In genomic region chr21:46180778-46181391, GRCh38 we compare ENCODE assay signal across 22 cellular contexts. TPM values are rescaled to one million over a fixed set of nuclear protein-coding genes. Genes with fewer than 3 reads are reported as not detected.
DNase-seq lines count a peak whose midpoint lies in the region; ATAC-seq and TF ChIP-seq lines count a peak whose summit lies in the region.
"Had no signal": no experiment of that assay in that cellular context is flagged by ENCODE, and none has a peak within 500 bp of the region (broad histone marks: within the 10 kb centered on the region; RNA-seq: fewer than 3 reads in every experiment).

No MANE protein-coding gene starts in this region.

- peaks cover 0 to 12% of the 10 kb centered on the region in 2 donors for H3K27me3 Mint-ChIP-seq in natural killer cell treated with Interleukin-12 subunit alpha and Interleukin-12 subunit beta and Interleukin-15 and Interleukin-18, amount 100 ng/mL, for 72 hours
- peaks cover 0 to 2% of the 10 kb centered on the region in 2 donors for H3K27me3 Mint-ChIP-seq in natural killer cell (ENCODE audit: low read depth in 2 of 2)
- no peaks in the 10 kb centered on the region for H3K27me3 Mint-ChIP-seq in stimulated activated memory B cell treated with anti-CD40 and anti-IgM and Interleukin-4, amounts not matched to agents 10 μg/mL and 1 μg/mL and 100 μg/mL, for 72 hours
- H3K27me3 Mint-ChIP-seq: activated B cell treated with CpG ODN at 0.5 μM for 24 hours; stimulated activated naive B cell treated with anti-CD40 and anti-IgM and Interleukin-4, amounts not matched to agents 10 μg/mL and 1 μg/mL and 100 μg/mL, for 72 hours had no signal

- WGBS in aorta, 2 donors: 89 to 94% methylated on average over 26 of the region's 26 CpGs

- DNase-seq in natural killer cell treated with Interleukin-12 subunit alpha and Interleukin-12 subunit beta and Interleukin-15 and Interleukin-18, amount 100 ng/mL, for 72 hours (ENCODE audit: low spot score): peak; percentile 61
- DNase-seq in natural killer cell (no peak), NT2/D1 (ENCODE audit: low read depth, low spot score) (no peak), islet precursor cell (peak; percentile 52), aorta (peak; percentile 48 to 73), medulla oblongata (ENCODE audit: extremely low spot score) (no peak), NCI-H446 treated with DMSO at 0.1 percent for 48 hours (lab: John Stamatoyannopoulos, UW) (no peak)
- DNase-seq: activated B cell treated with CpG ODN at 0.5 μM for 24 hours; activated CD4-positive, alpha-beta T cell treated with anti-CD3 and anti-CD28 coated beads, Interleukin-2, amount 50 U/mL, for 4 hours; amygdala; hippocampal formation; NCI-H1092; NCI-H1694; NCI-H446; NCI-H82; stimulated activated naive B cell treated with anti-CD40 and anti-IgM and Interleukin-4, amounts not matched to agents 10 μg/mL and 1 μg/mL and 100 μg/mL, for 72 hours had no signal

- H3K4me3 ChIP-seq in NT2/D1 (ENCODE audit: insufficient read length, low read depth) (no peak overlapping the region), aorta (ENCODE audit: low read length in 2 of 2) (no peak overlapping the region)
- H3K4me3 ChIP-seq: BLaER1, prostate gland, SJSA1 had no signal

- no peak overlapping the region for H3K27ac ChIP-seq in aorta (ENCODE audit: low read depth in 1 of 2, low read length in 2 of 2)
- H3K27ac ChIP-seq: BLaER1, SJSA1 had no signal

- H3K9me3 ChIP-seq in NT2/D1 (ENCODE audit: insufficient read depth, low read length) (no peaks in the 10 kb centered on the region), aorta (ENCODE audit: control insufficient read depth, low read length) (no peaks in the 10 kb centered on the region)
- H3K9me3 ChIP-seq: prostate gland, SJSA1 had no signal

- intact Hi-C loops in natural killer cell (cut with micrococcal nuclease): loop anchor here (5.0 kb wide), 1 partner anchor 39 kb away; no protein-coding TSS in a partner anchor
- intact Hi-C loops in aorta (cut with DNase I): loop anchor here in 1 of 2 donors (5.0 kb wide), 1 partner anchor 141 kb away; the partner anchor contains the start of genes C21orf58 and PCNT

- peaks cover 4% of the 10 kb centered on the region for H3K36me3 Mint-ChIP-seq in natural killer cell treated with Interleukin-12 subunit alpha and Interleukin-12 subunit beta and Interleukin-15 and Interleukin-18, amount 100 ng/mL, for 72 hours
- H3K36me3 Mint-ChIP-seq in natural killer cell: no peaks in the 10 kb centered on the region
- no peaks in the 10 kb centered on the region for H3K36me3 Mint-ChIP-seq in stimulated activated memory B cell treated with anti-CD40 and anti-IgM and Interleukin-4, amounts not matched to agents 10 μg/mL and 1 μg/mL and 100 μg/mL, for 72 hours

- TF ChIP-seq CTCF in natural killer cell (IDR thresholded peaks at IDR 0.05): no peak

- H3K27ac Mint-ChIP-seq in natural killer cell treated with Interleukin-12 subunit alpha and Interleukin-12 subunit beta and Interleukin-15 and Interleukin-18, amount 100 ng/mL, for 72 hours: no peak overlapping the region
- no peak overlapping the region for H3K27ac Mint-ChIP-seq in natural killer cell
- H3K27ac Mint-ChIP-seq in stimulated activated memory B cell treated with anti-CD40 and anti-IgM and Interleukin-4, amounts not matched to agents 10 μg/mL and 1 μg/mL and 100 μg/mL, for 72 hours: no peak overlapping the region
- H3K27ac Mint-ChIP-seq: activated B cell treated with CpG ODN at 0.5 μM for 24 hours; activated naive CD4-positive, alpha-beta T cell treated with anti-CD3 and anti-CD28 coated beads, Interleukin-2, amount 50 U/mL, for 72 hours; activated T-helper 17 cell treated with anti-CD3 and anti-CD28 coated beads, Interleukin-2, amount 50 U/mL, for 72 hours; stimulated activated naive B cell treated with anti-CD40 and anti-IgM and Interleukin-4, amounts not matched to agents 10 μg/mL and 1 μg/mL and 100 μg/mL, for 72 hours had no signal

- ATAC-seq in natural killer cell treated with Interleukin-12 subunit alpha and Interleukin-12 subunit beta and Interleukin-15 and Interleukin-18, amount 100 ng/mL, for 72 hours: peak in 1 of 2 donors; percentile 55
- ATAC-seq in natural killer cell: no peak
- ATAC-seq in aorta (ENCODE audit: low FRiP score): no peak
- no peak for ATAC-seq in stimulated activated memory B cell treated with anti-CD40 and anti-IgM and Interleukin-4, amounts not matched to agents 10 μg/mL and 1 μg/mL and 100 μg/mL, for 72 hours
- ATAC-seq: activated naive CD4-positive, alpha-beta T cell treated with anti-CD3 and anti-CD28 coated beads, Interleukin-2, amount 50 U/mL, for 72 hours; activated T-helper 17 cell treated with anti-CD3 and anti-CD28 coated beads, Interleukin-2, amount 50 U/mL, for 72 hours; stimulated activated naive B cell treated with anti-CD40 and anti-IgM and Interleukin-4, amounts not matched to agents 10 μg/mL and 1 μg/mL and 100 μg/mL, for 72 hours had no signal

- H3K4me3 Mint-ChIP-seq in natural killer cell treated with Interleukin-12 subunit alpha and Interleukin-12 subunit beta and Interleukin-15 and Interleukin-18, amount 100 ng/mL, for 72 hours: no peak overlapping the region
- H3K4me3 Mint-ChIP-seq in natural killer cell: no peak overlapping the region
- H3K4me3 Mint-ChIP-seq in stimulated activated memory B cell treated with anti-CD40 and anti-IgM and Interleukin-4, amounts not matched to agents 10 μg/mL and 1 μg/mL and 100 μg/mL, for 72 hours: no peak overlapping the region
- H3K4me3 Mint-ChIP-seq: activated B cell treated with CpG ODN at 0.5 μM for 24 hours; activated T-helper 17 cell treated with anti-CD3 and anti-CD28 coated beads, Interleukin-2, amount 50 U/mL, for 72 hours; stimulated activated naive B cell treated with anti-CD40 and anti-IgM and Interleukin-4, amounts not matched to agents 10 μg/mL and 1 μg/mL and 100 μg/mL, for 72 hours had no signal

- H3K9ac ChIP-seq in NT2/D1 (ENCODE audit: insufficient read length, low read depth): peak overlapping the region; percentile 11
- H3K9ac ChIP-seq: BLaER1 had no signal

- no peaks in the 10 kb centered on the region for H3K9me3 Mint-ChIP-seq in natural killer cell treated with Interleukin-12 subunit alpha and Interleukin-12 subunit beta and Interleukin-15 and Interleukin-18, amount 100 ng/mL, for 72 hours
- H3K9me3 Mint-ChIP-seq in natural killer cell: peaks cover 0 to 2% of the 10 kb centered on the region in 2 donors
- H3K9me3 Mint-ChIP-seq in stimulated activated memory B cell treated with anti-CD40 and anti-IgM and Interleukin-4, amounts not matched to agents 10 μg/mL and 1 μg/mL and 100 μg/mL, for 72 hours: peaks cover 10% of the 10 kb centered on the region

- peaks cover 29% of the 10 kb centered on the region for H3K4me1 ChIP-seq in NT2/D1 (ENCODE audit: insufficient read depth, insufficient read length)
- no peaks in the 10 kb centered on the region for H3K4me1 ChIP-seq in aorta (ENCODE audit: control insufficient read depth in 1 of 2, insufficient read depth in 2 of 2, low read length in 2 of 2)
- H3K4me1 ChIP-seq: prostate gland had no signal

- peaks cover 0 to 3% of the 10 kb centered on the region in 2 donors for H3K4me1 Mint-ChIP-seq in natural killer cell treated with Interleukin-12 subunit alpha and Interleukin-12 subunit beta and Interleukin-15 and Interleukin-18, amount 100 ng/mL, for 72 hours (ENCODE audit: low read depth in 2 of 2)
- no peaks in the 10 kb centered on the region for H3K4me1 Mint-ChIP-seq in natural killer cell
- H3K4me1 Mint-ChIP-seq in stimulated activated memory B cell treated with anti-CD40 and anti-IgM and Interleukin-4, amounts not matched to agents 10 μg/mL and 1 μg/mL and 100 μg/mL, for 72 hours: peaks cover 6% of the 10 kb centered on the region
- H3K4me1 Mint-ChIP-seq: activated T-helper 17 cell treated with anti-CD3 and anti-CD28 coated beads, Interleukin-2, amount 50 U/mL, for 72 hours had no signal

- H3K27me3 ChIP-seq in NT2/D1 (ENCODE audit: insufficient read depth, insufficient read length) (no peaks in the 10 kb centered on the region), aorta (ENCODE audit: control insufficient read depth in 1 of 2, insufficient read depth in 2 of 2, low read length in 1 of 2) (no peaks in the 10 kb centered on the region)
- H3K27me3 ChIP-seq: SJSA1 had no signal

- H3K36me3 ChIP-seq in NT2/D1 (ENCODE audit: insufficient read depth, insufficient read length, low read length) (peaks cover 19% of the 10 kb centered on the region), aorta (ENCODE audit: control insufficient read depth in 1 of 2, insufficient read depth in 2 of 2, low read length in 1 of 2) (no peaks in the 10 kb centered on the region)
- H3K36me3 ChIP-seq: BLaER1, prostate gland, SJSA1 had no signal

RNA-seq across cellular contexts. Expression of gene SPATC1L, which starts 3.4 kb away (rescaled TPM):
- total RNA-seq in natural killer cell treated with Interleukin-12 subunit alpha and Interleukin-12 subunit beta and Interleukin-15 and Interleukin-18, amount 100 ng/mL, for 72 hours: 1 to 10 TPM in 1 of 2 donors, not detected in 1; 5.0 TPM
- total RNA-seq in natural killer cell (1 to 10 TPM in 2 of 3 donors, under 1 TPM in 1; 0.18 to 4.0 (median 2.7) TPM), aorta (10 to 100 TPM in 1 of 2 donors, 1 to 10 TPM in 1; 5.2 to 12.4 TPM)
- 10 to 100 TPM in 1 of 2 donors, 1 to 10 TPM in 1; 2.4 to 47.9 TPM for polyA plus RNA-seq in aorta

RNA-seq across cellular contexts. Expression of gene FTCD, which starts 25.5 kb away (rescaled TPM):
- not detected for total RNA-seq in natural killer cell treated with Interleukin-12 subunit alpha and Interleukin-12 subunit beta and Interleukin-15 and Interleukin-18, amount 100 ng/mL, for 72 hours
- total RNA-seq in natural killer cell (under 1 TPM in 1 of 3 donors, not detected in 2; 0.34 TPM), aorta (1 to 10 TPM; 1.1 to 2.6 TPM)
- polyA plus RNA-seq in aorta: 1 to 10 TPM in 1 of 2 donors, under 1 TPM in 1; 0.50 to 8.7 TPM
- total RNA-seq: SJSA1 had no signal

RNA-seq across cellular contexts. Expression of gene LSS, which starts 47.7 kb away (rescaled TPM):
- total RNA-seq in natural killer cell treated with Interleukin-12 subunit alpha and Interleukin-12 subunit beta and Interleukin-15 and Interleukin-18, amount 100 ng/mL, for 72 hours: 10 to 100 TPM; 32.6 to 54.4 TPM
- total RNA-seq in natural killer cell (10 to 100 TPM; 59.9 to 82.2 (median 62.7) TPM), aorta (10 to 100 TPM; 60.2 to 85.2 TPM)
- polyA plus RNA-seq in aorta: 10 to 100 TPM in 1 of 2 donors, 1 to 10 TPM in 1; 9.3 to 52.0 TPM

Comparison
In these comparisons a context has a peak if more than half of its experiments do, and no peak if none do; other contexts are left out.
1. DNase-seq: peak in natural killer cell treated with Interleukin-12 subunit alpha and Interleukin-12 subunit beta and Interleukin-15 and Interleukin-18, amount 100 ng/mL, for 72 hours (single experiment), islet precursor cell (single experiment) and aorta (2 of 2); none in natural killer cell (single experiment), NT2/D1 (single experiment), medulla oblongata (single experiment) and NCI-H446 treated with DMSO at 0.1 percent for 48 hours (single experiment).